In the genomic region with DNA sequence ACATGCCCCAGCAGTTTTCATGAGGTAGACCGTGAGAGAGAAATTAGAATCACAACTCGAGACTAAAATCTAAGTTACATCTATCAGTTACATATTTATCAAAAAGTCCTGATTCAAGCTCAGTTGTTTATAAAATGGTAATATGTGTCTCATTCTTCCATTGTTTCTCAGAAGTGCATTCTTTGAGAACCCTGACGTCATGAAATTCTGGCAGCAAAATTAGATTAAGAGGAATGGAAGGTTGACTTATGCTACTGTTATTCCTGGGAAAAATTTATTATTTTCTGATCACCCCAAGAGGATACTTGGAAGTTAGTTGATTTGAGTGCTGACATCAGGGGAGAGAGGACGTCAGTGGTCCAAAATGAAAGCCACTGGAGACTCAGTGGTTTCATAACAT, we compare ENCODE assay signal across 29 cellular contexts.
DNase-seq lines count a peak whose midpoint lies in the region; ATAC-seq, FAIRE-seq and TF ChIP-seq lines count a peak whose summit lies in the region.
"Had no signal": no experiment of that assay in that cellular context is flagged by ENCODE, and none has a peak within 500 bp of the region (broad histone marks: within the 10 kb centered on the region; RNA-seq: fewer than 3 reads in every experiment).

No MANE protein-coding gene starts in this region.

- H3K9me3 ChIP-seq in HepG2 (ENCODE audit: low read length) (peaks cover 26% of the 10 kb centered on the region), right lobe of liver (no peaks in the 10 kb centered on the region)
- H3K9me3 ChIP-seq: BE2C; BLaER1; BLaER1 treated with 17β-estradiol and CSF1 and Interleukin-3, amounts not matched to agents 10 nM and 100 nM; Caco-2 had no signal

- in situ Hi-C loops in HepG2 (cut with HindIII; ENCODE audit: extremely low pct_ligation_motif_present, low pct_unique_long_range_greater_than_20kb): no loop called here

- H3K4me3 ChIP-seq in HepG2 (replicated peaks in 1 of 3; ENCODE audit: insufficient read depth in 1 of 3, low read depth in 2 of 3, low read length in 3 of 3) (no peak overlapping the region), right lobe of liver (no peak overlapping the region)
- H3K4me3 ChIP-seq: A549; BLaER1; BLaER1 treated with 17β-estradiol and CSF1 and Interleukin-3, amounts not matched to agents 10 nM and 100 nM had no signal

- H2AFZ ChIP-seq in HepG2 (ENCODE audit: low read length): no peak overlapping the region

- intact Hi-C loops in HepG2 (cut with micrococcal nuclease; ENCODE audit: unreplicated experiment): no loop called here
- intact Hi-C loops in right lobe of liver (cut with DNase I): no loop called here

- DNase-seq in HepG2 (ENCODE audit: low spot score) (no peak), right lobe of liver (no peak)
- DNase-seq: 8988T; ACHN; AML-193; BE2C; C1 segment of cervical spinal cord; Caco-2; Calu3; CD4-positive, alpha-beta memory T cell; CD4-positive, alpha-beta T cell; CD4-positive, CD25-positive, alpha-beta regulatory T cell; CD8-positive, alpha-beta memory T cell; CD8-positive, alpha-beta T cell; COR-L47; DMS 273 treated with DMSO at 0.1 percent for 48 hours; DMS153; DMS53; DMS79; DMS79 treated with DMSO at 0.1 percent for 48 hours; DND-41; EL had no signal

- POLR2A ChIA-PET in HepG2 (lab: Yijun Ruan, JAX): no interaction called here

- FAIRE-seq in HepG2 (lab: Jason Lieb, UNC): no peak
- FAIRE-seq: A204.1, A549, D721Med had no signal

- H3K36me3 ChIP-seq in HepG2 (replicated peaks in 1 of 2; ENCODE audit: control insufficient read depth in 1 of 2, insufficient read depth in 2 of 2, low read length in 2 of 2): no peaks in the 10 kb centered on the region
- no peaks in the 10 kb centered on the region for H3K36me3 ChIP-seq in right lobe of liver
- H3K36me3 ChIP-seq: BE2C; BLaER1; BLaER1 treated with 17β-estradiol and CSF1 and Interleukin-3, amounts not matched to agents 10 nM and 100 nM had no signal

- TF ChIP-seq EP300 in HepG2 (IDR thresholded peaks at IDR 0.05; ENCODE audit: low read depth in 2 of 2, low read length in 2 of 2) (no peak), HepG2 (CRISPR knock-in tag; IDR thresholded peaks at IDR 0.05; ENCODE audit: borderline replicate concordance) (no peak)

- 5% methylated on average over 4 of the region's 4 CpGs for WGBS in HepG2 (ENCODE audit: low lambda C conversion rate)
- 41% methylated on average over 4 of the region's 4 CpGs for WGBS in right lobe of liver (ENCODE audit: insufficient coverage, low coverage, low lambda C conversion rate, missing lambda C conversion rate)

- H3K79me2 ChIP-seq in HepG2 (ENCODE audit: insufficient read depth, low read length): no peaks in the 10 kb centered on the region

- CTCF ChIA-PET in HepG2 (lab: Yijun Ruan, JAX; ENCODE audit: low intra/inter-chr PET ratio, low total read pairs): no interaction called here

- no peak for TF ChIP-seq RAD21 in HepG2 (CRISPR knock-in tag; IDR thresholded peaks at IDR 0.05)

- no peak overlapping the region for H3K9ac ChIP-seq in HepG2 (ENCODE audit: insufficient read depth, low read depth, low read length)
- H3K9ac ChIP-seq: BLaER1; BLaER1 treated with 17β-estradiol and CSF1 and Interleukin-3, amounts not matched to agents 10 nM and 100 nM had no signal

- no peak for TF ChIP-seq POLR2A in HepG2 (IDR thresholded peaks at IDR 0.05; ENCODE audit: insufficient read depth in 1 of 2, low read depth in 2 of 2, low read length in 2 of 2)
- no peak for TF ChIP-seq POLR2A in right lobe of liver (IDR thresholded peaks at IDR 0.05)

- H3K4me2 ChIP-seq in HepG2 (ENCODE audit: low read depth, low read length): no peak overlapping the region
- H3K4me2 ChIP-seq: A549; BLaER1; BLaER1 treated with 17β-estradiol and CSF1 and Interleukin-3, amounts not matched to agents 10 nM and 100 nM had no signal

- H3K4me1 ChIP-seq in HepG2 (ENCODE audit: insufficient read depth, low read length) (no peaks in the 10 kb centered on the region), right lobe of liver (no peaks in the 10 kb centered on the region)
- H3K4me1 ChIP-seq: A549; BE2C; BLaER1 treated with 17β-estradiol and CSF1 and Interleukin-3, amounts not matched to agents 10 nM and 100 nM; Caco-2 had no signal

- H3K27me3 ChIP-seq in HepG2 (ENCODE audit: control insufficient read depth in 1 of 2, insufficient read depth in 2 of 2, low read length in 2 of 2) (no peaks in the 10 kb centered on the region), right lobe of liver (no peaks in the 10 kb centered on the region)
- H3K27me3 ChIP-seq: BE2C; BLaER1; BLaER1 treated with 17β-estradiol and CSF1 and Interleukin-3, amounts not matched to agents 10 nM and 100 nM had no signal

- ATAC-seq in HepG2: no peak
- ATAC-seq in right lobe of liver: no peak
- ATAC-seq: A549; CD8-positive, alpha-beta T cell had no signal

- no TSS peak for BruUV-seq in HepG2 (replicated peaks; lab: Mats Ljungman, UMichigan)

- TF ChIP-seq CTCF in HepG2 (CRISPR knock-in tag; IDR thresholded peaks at IDR 0.05): no peak
- no peak for TF ChIP-seq CTCF in right lobe of liver (IDR thresholded peaks at IDR 0.05)

- H4K20me1 ChIP-seq in HepG2 (ENCODE audit: insufficient read depth, low read length): no peaks in the 10 kb centered on the region
- H4K20me1 ChIP-seq: BLaER1; BLaER1 treated with 17β-estradiol and CSF1 and Interleukin-3, amounts not matched to agents 10 nM and 100 nM had no signal

- no peak overlapping the region for H3K27ac ChIP-seq in HepG2 (ENCODE audit: extremely low read length, insufficient read depth, low read length)
- H3K27ac ChIP-seq in right lobe of liver: no peak overlapping the region
- H3K27ac ChIP-seq: 22Rv1; A549; BLaER1; BLaER1 treated with 17β-estradiol and CSF1 and Interleukin-3, amounts not matched to agents 10 nM and 100 nM; C4-2B had no signal

TF ChIP-seq in HepG2, 621 proteins besides CTCF, POLR2A, EP300 and RAD21:
- TF ChIP-seq KLF12 (CRISPR knock-in tag; IDR thresholded peaks at IDR 0.05; ENCODE audit: borderline replicate concordance): no peak
- TF ChIP-seq ZBTB7A (CRISPR knock-in tag; IDR thresholded peaks at IDR 0.05): no peak
- TF ChIP-seq SOX6 (IDR thresholded peaks at IDR 0.05): no peak
- TF ChIP-seq SOX6 (CRISPR knock-in tag; IDR thresholded peaks at IDR 0.05): no peak
- TF ChIP-seq, protein P1, sequence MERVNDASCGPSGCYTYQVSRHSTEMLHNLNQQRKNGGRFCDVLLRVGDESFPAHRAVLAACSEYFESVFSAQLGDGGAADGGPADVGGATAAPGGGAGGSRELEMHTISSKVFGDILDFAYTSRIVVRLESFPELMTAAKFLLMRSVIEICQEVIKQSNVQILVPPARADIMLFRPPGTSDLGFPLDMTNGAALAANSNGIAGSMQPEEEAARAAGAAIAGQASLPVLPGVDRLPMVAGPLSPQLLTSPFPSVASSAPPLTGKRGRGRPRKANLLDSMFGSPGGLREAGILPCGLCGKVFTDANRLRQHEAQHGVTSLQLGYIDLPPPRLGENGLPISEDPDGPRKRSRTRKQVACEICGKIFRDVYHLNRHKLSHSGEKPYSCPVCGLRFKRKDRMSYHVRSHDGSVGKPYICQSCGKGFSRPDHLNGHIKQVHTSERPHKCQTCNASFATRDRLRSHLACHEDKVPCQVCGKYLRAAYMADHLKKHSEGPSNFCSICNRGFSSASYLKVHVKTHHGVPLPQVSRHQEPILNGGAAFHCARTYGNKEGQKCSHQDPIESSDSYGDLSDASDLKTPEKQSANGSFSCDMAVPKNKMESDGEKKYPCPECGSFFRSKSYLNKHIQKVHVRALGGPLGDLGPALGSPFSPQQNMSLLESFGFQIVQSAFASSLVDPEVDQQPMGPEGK (CRISPR knock-in tag; IDR thresholded peaks at IDR 0.05): no peak
- TF ChIP-seq ZNF282 (IDR thresholded peaks at IDR 0.05; ENCODE audit: partially characterized antibody): no peak
- no peak for TF ChIP-seq ZNF354B (CRISPR knock-in tag; IDR thresholded peaks at IDR 0.05)
- TF ChIP-seq, protein P2, sequence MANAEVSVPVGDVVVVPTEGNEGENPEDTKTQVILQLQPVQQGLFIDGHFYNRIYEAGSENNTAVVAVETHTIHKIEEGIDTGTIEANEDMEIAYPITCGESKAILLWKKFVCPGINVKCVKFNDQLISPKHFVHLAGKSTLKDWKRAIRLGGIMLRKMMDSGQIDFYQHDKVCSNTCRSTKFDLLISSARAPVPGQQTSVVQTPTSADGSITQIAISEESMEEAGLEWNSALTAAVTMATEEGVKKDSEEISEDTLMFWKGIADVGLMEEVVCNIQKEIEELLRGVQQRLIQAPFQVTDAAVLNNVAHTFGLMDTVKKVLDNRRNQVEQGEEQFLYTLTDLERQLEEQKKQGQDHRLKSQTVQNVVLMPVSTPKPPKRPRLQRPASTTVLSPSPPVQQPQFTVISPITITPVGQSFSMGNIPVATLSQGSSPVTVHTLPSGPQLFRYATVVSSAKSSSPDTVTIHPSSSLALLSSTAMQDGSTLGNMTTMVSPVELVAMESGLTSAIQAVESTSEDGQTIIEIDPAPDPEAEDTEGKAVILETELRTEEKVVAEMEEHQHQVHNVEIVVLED (CRISPR knock-in tag; IDR thresholded peaks at IDR 0.05; ENCODE audit: borderline replicate concordance): no peak
- no peak for TF ChIP-seq ZNF788 (CRISPR knock-in tag; IDR thresholded peaks at IDR 0.05; ENCODE audit: borderline replicate concordance)
- TF ChIP-seq, protein P3, sequence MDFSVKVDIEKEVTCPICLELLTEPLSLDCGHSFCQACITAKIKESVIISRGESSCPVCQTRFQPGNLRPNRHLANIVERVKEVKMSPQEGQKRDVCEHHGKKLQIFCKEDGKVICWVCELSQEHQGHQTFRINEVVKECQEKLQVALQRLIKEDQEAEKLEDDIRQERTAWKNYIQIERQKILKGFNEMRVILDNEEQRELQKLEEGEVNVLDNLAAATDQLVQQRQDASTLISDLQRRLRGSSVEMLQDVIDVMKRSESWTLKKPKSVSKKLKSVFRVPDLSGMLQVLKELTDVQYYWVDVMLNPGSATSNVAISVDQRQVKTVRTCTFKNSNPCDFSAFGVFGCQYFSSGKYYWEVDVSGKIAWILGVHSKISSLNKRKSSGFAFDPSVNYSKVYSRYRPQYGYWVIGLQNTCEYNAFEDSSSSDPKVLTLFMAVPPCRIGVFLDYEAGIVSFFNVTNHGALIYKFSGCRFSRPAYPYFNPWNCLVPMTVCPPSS (IDR thresholded peaks at IDR 0.05): no peak
- peak; percentile 85 for TF ChIP-seq CREB1 (IDR thresholded peaks at IDR 0.05)
- no peak for TF ChIP-seq CREB1 (CRISPR knock-in tag; IDR thresholded peaks at IDR 0.05)
- TF ChIP-seq ATF7 (IDR thresholded peaks at IDR 0.05): peak; percentile 64
- no peak for TF ChIP-seq ATF7 (CRISPR knock-in tag; IDR thresholded peaks at IDR 0.05)
- TF ChIP-seq ZFP82 (CRISPR knock-in tag; IDR thresholded peaks at IDR 0.05; ENCODE audit: borderline replicate concordance): no peak
- no peak for TF ChIP-seq DMAP1 (CRISPR knock-in tag; IDR thresholded peaks at IDR 0.05)
- TF ChIP-seq MTF1 (CRISPR knock-in tag; IDR thresholded peaks at IDR 0.05): no peak
